In genomic region chr20:1370548-1371110, GRCh38 we compare ENCODE assay signal across 13 cellular contexts. TPM values are rescaled to one million over a fixed set of nuclear protein-coding genes. Genes with fewer than 3 reads are reported as not detected.
DNase-seq lines count a peak whose midpoint lies in the region; ATAC-seq, FAIRE-seq and TF ChIP-seq lines count a peak whose summit lies in the region.
"Had no signal": no experiment of that assay in that cellular context is flagged by ENCODE, and none has a peak within 500 bp of the region (broad histone marks: within the 10 kb centered on the region; RNA-seq: fewer than 3 reads in every experiment).

No MANE protein-coding gene starts in this region.

- H3K36me3 ChIP-seq in ascending aorta (peaks cover 3 to 26% of the 10 kb centered on the region in 2 donors), stomach (peaks cover 10 to 84% (median 70%) of the 10 kb centered on the region in 4 donors)

- H3K27me3 ChIP-seq in ascending aorta (no peaks in the 10 kb centered on the region), stomach (no peaks in the 10 kb centered on the region)

- peak overlapping the region; percentile 26 to 67 for H3K27ac ChIP-seq in ascending aorta
- peak overlapping the region in 4 of 5 donors; percentile 46 to 65 (median 50) for H3K27ac ChIP-seq in stomach

- ATAC-seq in left ventricle myocardium superior = peak; percentile 75
- ATAC-seq in HG03025 (IDR thresholded peaks at IDR 0.05; ENCODE audit: low FRiP score, unreplicated experiment) = no peak
- no peak for ATAC-seq in GM21447 (IDR thresholded peaks at IDR 0.05; ENCODE audit: unreplicated experiment)
- ATAC-seq: natural killer cell had no signal

- intact Hi-C loops in ascending aorta (cut with DNase I) (loop anchor here (5.0 kb wide), 1 partner anchor 43 kb away; the partner anchor contains the start of gene SDCBP2), left ventricle myocardium superior (cut with micrococcal nuclease) (no loop called here), stomach (cut with DNase I; ENCODE audit: low total_unique reads) (no loop called here)

- TF ChIP-seq CTCF in ascending aorta (IDR thresholded peaks at IDR 0.05) = no peak
- TF ChIP-seq CTCF in stomach (IDR thresholded peaks at IDR 0.05) = no peak

- TF ChIP-seq POLR2A in stomach (IDR thresholded peaks at IDR 0.05) = no peak

- H3K9me3 ChIP-seq in ascending aorta = no peaks in the 10 kb centered on the region
- H3K9me3 ChIP-seq in stomach = no peaks in the 10 kb centered on the region

- H3K4me1 ChIP-seq in ascending aorta = peaks cover 9 to 30% of the 10 kb centered on the region in 2 donors
- H3K4me1 ChIP-seq in stomach = peaks cover 27 to 83% (median 48%) of the 10 kb centered on the region in 4 donors

- no peak for TF ChIP-seq EP300 in stomach (IDR thresholded peaks at IDR 0.05)

- 24 to 35% (median 32%) methylated on average over 2 of the region's 2 CpGs for WGBS in stomach, 5 donors

- FAIRE-seq in frontal cortex (lab: Jason Lieb, UNC) = no peak

- H3K4me3 ChIP-seq in ascending aorta (no peak overlapping the region), stomach (no peak overlapping the region)

- DNase-seq in HCEC 1CT (peak; percentile 11), ascending aorta (ENCODE audit: low spot score in 2 of 2) (no peak), left ventricle myocardium superior (no peak), stomach (no peak), frontal cortex (ENCODE audit: low spot score in 2 of 2) (no peak), retina (no peak)
- DNase-seq: activated T-cell treated with anti-CD3 and anti-CD28 coated beads, Interleukin-2, amount 50 U/mL, for 72 hours; cortex of kidney; natural killer cell; stimulated activated CD4-positive, alpha-beta T cell treated with anti-CD3 and anti-CD28 coated beads, Interleukin-4, amount 100 ng/mL, for 1 hour; trophoblast cell had no signal

RNA-seq across cellular contexts. Expression of gene FKBP1A, which starts 22.2 kb away (rescaled TPM):
- total RNA-seq in ascending aorta (202 TPM), left ventricle myocardium superior (135 TPM), stomach (100 to 1,000 TPM in 2 of 5 donors, 10 to 100 TPM in 3; 33.0 to 280 (median 68.3) TPM), frontal cortex (83.2 TPM)
- 100 to 1,000 TPM; 135 to 283 (median 195) TPM for polyA plus RNA-seq in stomach

RNA-seq across cellular contexts. Expression of gene SDCBP2, which starts 41.7 kb away (rescaled TPM):
- total RNA-seq in ascending aorta = not detected
- 1.5 TPM for total RNA-seq in left ventricle myocardium superior
- total RNA-seq in stomach = 10 to 100 TPM; 33.3 to 90.9 (median 68.3) TPM
- 100 to 1,000 TPM in 1 of 3 donors, 10 to 100 TPM in 2; 38.4 to 297 (median 52.8) TPM for polyA plus RNA-seq in stomach
- 3.3 TPM for total RNA-seq in frontal cortex
